23 cellular contexts compared by ENCODE assay signal in genomic region chr7:141792526-141792925, GRCh38. TPM values are rescaled to one million over a fixed set of nuclear protein-coding genes. Genes with fewer than 3 reads are reported as not detected.
"Had no signal": no experiment of that assay in that cellular context is flagged by ENCODE, and none has a peak within 500 bp of the region (broad histone marks: within the 10 kb centered on the region; RNA-seq: fewer than 3 reads in every experiment).

No MANE protein-coding gene starts in this region.

- H2AFZ ChIP-seq: PC-9 had no signal

- ATAC-seq: activated CD8-positive, alpha-beta memory T cell treated with anti-CD3 and anti-CD28 coated beads, Interleukin-2, amount 10 ng/mL, durations not matched to agents 7 days and 5 days; T-helper 17 cell had no signal

- H3K36me3 Mint-ChIP-seq: activated CD8-positive, alpha-beta memory T cell treated with anti-CD3 and anti-CD28 coated beads, Interleukin-2, amount 10 ng/mL, durations not matched to agents 7 days and 5 days had no signal

- H3K9me3 Mint-ChIP-seq: activated naive CD4-positive, alpha-beta T cell treated with anti-CD3 and anti-CD28 coated beads, Interleukin-2, amount 50 U/mL, for 24 hours; activated T-cell treated with anti-CD3 and anti-CD28 coated beads, Interleukin-2, amount 50 U/mL, for 24 hours; activated T-helper 1 cell treated with anti-CD3 and anti-CD28 coated beads, Interleukin-12 subunit alpha, Interleukin-12 subunit beta, Interleukin-2, Interleukin-4 antibody, amounts not matched to agents 30 ng/mL and 10 ng/mL and 1 ng/mL, durations not matched to agents 14 hours and 24 hours and 36 hours had no signal

- DNase-seq: activated CD4-positive, alpha-beta T cell treated with anti-CD3 and anti-CD28 coated beads for 4 hours; activated CD4-positive, alpha-beta T cell treated with anti-CD3 and anti-CD28 coated beads, Interleukin-2, amount 50 U/mL, for 4 hours; activated CD8-positive, alpha-beta memory T cell treated with anti-CD3 and anti-CD28 coated beads, Interleukin-2, amount 10 ng/mL, durations not matched to agents 7 days and 5 days; activated effector memory CD4-positive, alpha-beta T cell treated with Interleukin-2 at 50 U/mL for 16 hours; activated naive CD4-positive, alpha-beta T cell; activated T-cell treated with anti-CD3 and anti-CD28 coated beads, Interleukin-2, amount 50 U/mL, for 24 hours; aorta; central memory CD4-positive, alpha-beta T cell; Kasumi-1; KBM-7; NCI-H1105 treated with DMSO at 0.1 percent for 48 hours; NCI-H1436 treated with DMSO at 0.1 percent for 48 hours; NCI-H2081; NCI-H446; NCI-H524; PC-9; SHP77 treated with DMSO at 0.1 percent for 48 hours; T-helper 17 cell; T-helper 9 cell; WERI-Rb-1 had no signal

- H3K36me3 ChIP-seq: WERI-Rb-1 had no signal

- H3K4me3 ChIP-seq: PC-9 had no signal

- H3K4me2 ChIP-seq: PC-9 had no signal

- H3K4me1 Mint-ChIP-seq: activated CD8-positive, alpha-beta memory T cell treated with anti-CD3 and anti-CD28 coated beads, Interleukin-2, amount 10 ng/mL, durations not matched to agents 7 days and 5 days; activated naive CD4-positive, alpha-beta T cell treated with anti-CD3 and anti-CD28 coated beads, Interleukin-2, amount 50 U/mL, for 24 hours; T-helper 17 cell had no signal

- H3K27ac ChIP-seq: PC-9, WERI-Rb-1 had no signal

- H3K27ac Mint-ChIP-seq: activated CD8-positive, alpha-beta memory T cell treated with anti-CD3 and anti-CD28 coated beads, Interleukin-2, amount 10 ng/mL, durations not matched to agents 7 days and 5 days; activated naive CD4-positive, alpha-beta T cell treated with anti-CD3 and anti-CD28 coated beads, Interleukin-2, amount 50 U/mL, for 24 hours; activated T-cell treated with anti-CD3 and anti-CD28 coated beads, Interleukin-2, amount 50 U/mL, for 24 hours; activated T-helper 1 cell treated with anti-CD3 and anti-CD28 coated beads, Interleukin-12 subunit alpha, Interleukin-12 subunit beta, Interleukin-2, Interleukin-4 antibody, amounts not matched to agents 30 ng/mL and 10 ng/mL and 1 ng/mL, durations not matched to agents 14 hours and 24 hours and 36 hours; T-helper 17 cell had no signal

- H3K4me3 Mint-ChIP-seq: activated CD8-positive, alpha-beta memory T cell treated with anti-CD3 and anti-CD28 coated beads, Interleukin-2, amount 10 ng/mL, durations not matched to agents 7 days and 5 days; activated naive CD4-positive, alpha-beta T cell treated with anti-CD3 and anti-CD28 coated beads, Interleukin-2, amount 50 U/mL, for 24 hours; activated T-cell treated with anti-CD3 and anti-CD28 coated beads, Interleukin-2, amount 50 U/mL, for 24 hours; activated T-helper 1 cell treated with anti-CD3 and anti-CD28 coated beads, Interleukin-12 subunit alpha, Interleukin-12 subunit beta, Interleukin-2, Interleukin-4 antibody, amounts not matched to agents 30 ng/mL and 10 ng/mL and 1 ng/mL, durations not matched to agents 14 hours and 24 hours and 36 hours; T-helper 17 cell had no signal

RNA-seq across cellular contexts. Expression of gene PRSS37, which starts 48.8 kb away (rescaled TPM):
- total RNA-seq: activated CD8-positive, alpha-beta memory T cell treated with anti-CD3 and anti-CD28 coated beads, Interleukin-2, amount 10 ng/mL, durations not matched to agents 7 days and 5 days; activated T-helper 1 cell treated with anti-CD3 and anti-CD28 coated beads, Interleukin-12 subunit alpha, Interleukin-12 subunit beta, Interleukin-2, Interleukin-4 antibody, amounts not matched to agents 30 ng/mL and 10 ng/mL and 1 ng/mL, durations not matched to agents 14 hours and 24 hours and 36 hours; aorta; bronchial epithelial cell; PC-9; T-helper 17 cell had no signal
- polyA plus RNA-seq: aorta had no signal
